12 cellular contexts compared by ENCODE assay signal in the genomic region with DNA sequence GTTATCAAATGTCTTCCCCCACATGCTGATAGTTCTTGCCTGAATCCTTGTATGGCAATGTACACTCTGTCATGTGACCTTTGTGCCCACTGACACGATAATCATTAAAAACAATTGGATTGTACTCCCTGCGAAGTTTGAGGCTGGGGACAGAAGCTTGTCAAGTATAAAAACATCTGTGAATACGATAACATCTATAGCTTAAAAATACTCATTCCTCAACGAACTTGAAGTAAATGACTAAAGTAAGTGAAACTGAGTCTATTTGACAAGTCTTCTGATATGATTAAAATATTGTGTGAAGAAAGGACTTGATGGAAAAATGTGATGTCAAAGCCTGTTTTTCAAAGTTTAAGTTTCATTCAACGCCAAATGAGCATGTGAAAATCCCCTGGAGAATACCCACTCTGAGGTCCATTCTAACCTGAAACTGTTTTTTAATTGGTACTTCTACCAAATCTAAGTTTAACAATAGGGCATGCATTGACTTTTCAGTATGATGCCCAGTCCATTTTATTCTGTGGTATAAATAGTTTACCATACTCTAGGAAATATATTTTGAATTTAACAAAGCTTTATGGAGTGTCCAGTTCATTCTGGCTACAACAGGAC.
"Had no signal": no experiment of that assay in that cellular context is flagged by ENCODE, and none has a peak within 500 bp of the region (broad histone marks: within the 10 kb centered on the region; RNA-seq: fewer than 3 reads in every experiment).

No MANE protein-coding gene starts in this region.

- ATAC-seq: left colon, pancreas had no signal

- H3K9me3 Mint-ChIP-seq: stimulated activated memory B cell treated with anti-CD40 and anti-IgM and Interleukin-4, amounts not matched to agents 10 μg/mL and 1 μg/mL and 100 μg/mL, for 72 hours had no signal

- H3K27ac Mint-ChIP-seq: naive B cell; stimulated activated memory B cell treated with anti-CD40 and anti-IgM and Interleukin-4, amounts not matched to agents 10 μg/mL and 1 μg/mL and 100 μg/mL, for 72 hours had no signal

- H3K4me3 Mint-ChIP-seq: naive B cell; stimulated activated memory B cell treated with anti-CD40 and anti-IgM and Interleukin-4, amounts not matched to agents 10 μg/mL and 1 μg/mL and 100 μg/mL, for 72 hours had no signal

- H3K36me3 Mint-ChIP-seq: naive B cell; stimulated activated memory B cell treated with anti-CD40 and anti-IgM and Interleukin-4, amounts not matched to agents 10 μg/mL and 1 μg/mL and 100 μg/mL, for 72 hours had no signal

- DNase-seq: activated CD4-positive, alpha-beta T cell treated with anti-CD3 and anti-CD28 coated beads for 4 hours; activated effector memory CD4-positive, alpha-beta T cell treated with anti-CD3 and anti-CD28 coated beads, Interleukin-2, amount 50 U/mL, for 16 hours; caudate nucleus; colonic mucosa; foreskin melanocyte; head of caudate nucleus; left colon; naive B cell; pancreas; SHP77; trophoblast cell had no signal

- H3K4me1 Mint-ChIP-seq: naive B cell had no signal
